8 cellular contexts compared by ENCODE assay signal in genomic region chr12:48996794-48997718, GRCh38. TPM values are rescaled to one million over a fixed set of nuclear protein-coding genes. Genes with fewer than 3 reads are reported as not detected.
DNase-seq lines count a peak whose midpoint lies in the region; ATAC-seq and TF ChIP-seq lines count a peak whose summit lies in the region.

No MANE protein-coding gene starts in this region.

- peaks cover 36% of the 10 kb centered on the region for H3K4me1 Mint-ChIP-seq in activated naive CD8-positive, alpha-beta T cell treated with anti-CD3 and anti-CD28 coated beads, Interleukin-2, amount 50 U/mL, for 24 hours

- TF ChIP-seq CTCF in Panc1 (IDR thresholded peaks at IDR 0.05) (peak; percentile 89), heart left ventricle (IDR thresholded peaks at IDR 0.05) (peak; percentile 62 to 88 (median 71)), osteoblast (IDR thresholded peaks at IDR 0.05; ENCODE audit: extremely low read depth, low read depth, low read length) (peak; percentile 77)

- H3K36me3 Mint-ChIP-seq in activated naive CD8-positive, alpha-beta T cell treated with anti-CD3 and anti-CD28 coated beads, Interleukin-2, amount 50 U/mL, for 24 hours (ENCODE audit: low read depth): peaks cover 12% of the 10 kb centered on the region

- POLR2A ChIA-PET in Panc1 (lab: Charles Lee): interaction anchor here (0.6 to 1.1 kb wide), 7 partner anchors 10 to 142 kb away, joined by 3 to 5 read pairs (median 3); no protein-coding TSS in a partner anchor

- peaks cover 5 to 19% (median 11%) of the 10 kb centered on the region in 11 experiments for H3K36me3 ChIP-seq in BLaER1 treated with 17β-estradiol and CSF1 and Interleukin-3, amounts not matched to agents 10 nM and 100 nM
- H3K36me3 ChIP-seq in Panc1 (ENCODE audit: control insufficient read depth, insufficient read depth, low read length) (no peaks in the 10 kb centered on the region), heart left ventricle (peaks cover 0 to 18% (median 11%) of the 10 kb centered on the region in 9 donors), osteoblast (ENCODE audit: insufficient read depth, low read length) (peaks cover 11% of the 10 kb centered on the region)

- H3K79me2 ChIP-seq in osteoblast (ENCODE audit: insufficient read depth, low read length): no peaks in the 10 kb centered on the region

- H3K27me3 ChIP-seq in BLaER1 treated with 17β-estradiol and CSF1 and Interleukin-3, amounts not matched to agents 10 nM and 100 nM: peaks cover 70 to 85% (median 78%) of the 10 kb centered on the region in 11 experiments
- H3K27me3 ChIP-seq in Panc1 (ENCODE audit: control insufficient read depth, insufficient read depth, low read length): no peaks in the 10 kb centered on the region
- H3K27me3 ChIP-seq in heart left ventricle: peaks cover 3 to 67% (median 9%) of the 10 kb centered on the region in 9 donors
- peaks cover 40% of the 10 kb centered on the region for H3K27me3 ChIP-seq in osteoblast (ENCODE audit: insufficient read depth, low read length)

- H3K27ac Mint-ChIP-seq in activated naive CD8-positive, alpha-beta T cell treated with anti-CD3 and anti-CD28 coated beads, Interleukin-2, amount 50 U/mL, for 24 hours: no peak overlapping the region

- CTCF ChIA-PET in Panc1 (lab: Charles Lee): interaction anchor here (0.5 to 1.5 kb wide), 12 partner anchors 9 to 140 kb away, joined by 3 to 8 read pairs (median 4); partner anchors contain the start of gene ARF3

- H4K20me1 ChIP-seq in BLaER1 treated with 17β-estradiol and CSF1 and Interleukin-3, amounts not matched to agents 10 nM and 100 nM: peaks cover 0 to 45% (median 13%) of the 10 kb centered on the region in 11 experiments; a peak in 13 of 22 replicates
- peaks cover 5% of the 10 kb centered on the region for H4K20me1 ChIP-seq in osteoblast (ENCODE audit: insufficient read depth, low read length)

- peak overlapping the region; percentile 50 to 71 (median 59) for H3K4me3 ChIP-seq in BLaER1 treated with 17β-estradiol and CSF1 and Interleukin-3, amounts not matched to agents 10 nM and 100 nM
- peak overlapping the region; percentile 14 to 30 for H3K4me3 ChIP-seq in Panc1 (ENCODE audit: low read depth in 2 of 2, low read length in 2 of 2)
- peak overlapping the region; percentile 1 to 66 (median 50) for H3K4me3 ChIP-seq in heart left ventricle
- H3K4me3 ChIP-seq in osteoblast (ENCODE audit: insufficient read depth, low read length): peak overlapping the region; percentile 65

- ATAC-seq in HG02885 (IDR thresholded peaks at IDR 0.05; ENCODE audit: poor library complexity, unreplicated experiment) (peak; percentile 37), Panc1 (peak; percentile 56), heart left ventricle (peak; percentile 43 to 69 (median 58)), GM19452 (IDR thresholded peaks at IDR 0.05; ENCODE audit: unreplicated experiment) (no peak)
- peak; percentile 27 for ATAC-seq in activated naive CD8-positive, alpha-beta T cell treated with anti-CD3 and anti-CD28 coated beads, Interleukin-2, amount 50 U/mL, for 24 hours

- no peaks in the 10 kb centered on the region for H3K9me3 Mint-ChIP-seq in activated naive CD8-positive, alpha-beta T cell treated with anti-CD3 and anti-CD28 coated beads, Interleukin-2, amount 50 U/mL, for 24 hours

- H3K4me1 ChIP-seq in BLaER1 treated with 17β-estradiol and CSF1 and Interleukin-3, amounts not matched to agents 10 nM and 100 nM: peaks cover 46 to 61% (median 55%) of the 10 kb centered on the region in 10 experiments
- H3K4me1 ChIP-seq in Panc1 (ENCODE audit: control insufficient read depth, insufficient read depth, low read length): peaks cover 12% of the 10 kb centered on the region
- peaks cover 4 to 56% (median 39%) of the 10 kb centered on the region in 12 donors for H3K4me1 ChIP-seq in heart left ventricle
- peaks cover 29% of the 10 kb centered on the region for H3K4me1 ChIP-seq in osteoblast (ENCODE audit: insufficient read depth, low read length)

- in situ Hi-C loops in Panc1 (cut with HindIII; ENCODE audit: low pct_unique_long_range_greater_than_20kb, low sequenced_read_pairs): no loop called here

- H3K9ac ChIP-seq in BLaER1 treated with 17β-estradiol and CSF1 and Interleukin-3, amounts not matched to agents 10 nM and 100 nM: peak overlapping the region; percentile 31 to 78 (median 67)

- H3K27ac ChIP-seq in BLaER1 treated with 17β-estradiol and CSF1 and Interleukin-3, amounts not matched to agents 10 nM and 100 nM: peak overlapping the region in 1 of 11 experiments; percentile 54; a peak in 3 of 22 replicates
- H3K27ac ChIP-seq in Panc1 (ENCODE audit: low read length): no peak overlapping the region
- H3K27ac ChIP-seq in heart left ventricle: peak overlapping the region in 1 of 12 donors; percentile 40
- no peak overlapping the region for H3K27ac ChIP-seq in osteoblast (ENCODE audit: low read depth, low read length)

- peak overlapping the region; percentile 92 to 100 (median 97) for H3K4me2 ChIP-seq in BLaER1 treated with 17β-estradiol and CSF1 and Interleukin-3, amounts not matched to agents 10 nM and 100 nM
- H3K4me2 ChIP-seq in osteoblast (ENCODE audit: insufficient read depth, low read length): peak overlapping the region; percentile 90

- no peak for TF ChIP-seq POLR2A in heart left ventricle (IDR thresholded peaks at IDR 0.05)

- H3K4me3 Mint-ChIP-seq in activated naive CD8-positive, alpha-beta T cell treated with anti-CD3 and anti-CD28 coated beads, Interleukin-2, amount 50 U/mL, for 24 hours: peak overlapping the region; percentile 42

- H3K27me3 Mint-ChIP-seq in activated naive CD8-positive, alpha-beta T cell treated with anti-CD3 and anti-CD28 coated beads, Interleukin-2, amount 50 U/mL, for 24 hours: peaks cover 62% of the 10 kb centered on the region

- no peak for DNase-seq in Panc1 (ENCODE audit: low read depth, low spot score)
- DNase-seq in activated naive CD8-positive, alpha-beta T cell treated with anti-CD3 and anti-CD28 coated beads, Interleukin-2, amount 50 U/mL, for 24 hours: peak; percentile 76
- peak; percentile 78 to 89 (median 85) for DNase-seq in heart left ventricle
- peak; percentile 99 for DNase-seq in osteoblast (ENCODE audit: insufficient read length, low spot score, missing footprints)
- DNase-seq in kidney glomerular epithelial cell (lab: John Stamatoyannopoulos, UW): no peak

- 6 to 10% (median 8%) methylated on average over 29 to 71 of the region's 71 CpGs for WGBS in heart left ventricle, 4 donors

- BruUV-seq in Panc1 (replicated peaks; lab: Mats Ljungman, UMichigan): no TSS peak

- no peaks in the 10 kb centered on the region for H3K9me3 ChIP-seq in BLaER1 treated with 17β-estradiol and CSF1 and Interleukin-3, amounts not matched to agents 10 nM and 100 nM (replicated peaks in 1 of 11)
- H3K9me3 ChIP-seq in Panc1 (ENCODE audit: control insufficient read depth, insufficient read depth, low read depth, low read length) (no peaks in the 10 kb centered on the region), heart left ventricle (no peaks in the 10 kb centered on the region), osteoblast (ENCODE audit: low read depth, low read length) (no peaks in the 10 kb centered on the region)

- intact Hi-C loops in Panc1 (cut with micrococcal nuclease; ENCODE audit: unreplicated experiment): no loop called here
- intact Hi-C loops in heart left ventricle (cut with DNase I): loop anchor here in 4 of 10 donors (2.0 to 5.0 kb wide), 3 partner anchors 20 to 145 kb away; partner anchors contain the start of gene DDX23 (in 3 of the 4)

- H2AFZ ChIP-seq in osteoblast (ENCODE audit: low read length): peak overlapping the region; percentile 51

RNA-seq across cellular contexts. Expression of gene DDN, which starts 2.1 kb away (rescaled TPM):
- total RNA-seq in Panc1 (2021; ENCODE audit: unreplicated experiment) (0.51 TPM), heart left ventricle (1 to 10 TPM in 4 of 9 donors, under 1 TPM in 5; 0.40 to 2.8 (median 0.95) TPM), osteoblast (under 0.01 and 0.29 TPM in 2 replicates)
- 0.30 TPM for polyA plus RNA-seq in Panc1 (2012; ENCODE audit: insufficient read length)
- under 1 TPM; 0.42 to 0.91 TPM for polyA plus RNA-seq in heart left ventricle

RNA-seq across cellular contexts. Expression of gene WNT1, which starts 18.9 kb away (rescaled TPM):
- total RNA-seq in Panc1 (2021; ENCODE audit: unreplicated experiment) (not detected), heart left ventricle (under 1 TPM in 1 of 9 donors, not detected in 8; 0.29 TPM), osteoblast (not detected in 2 replicates)
- polyA plus RNA-seq in Panc1 (2012; ENCODE audit: insufficient read length): not detected
- polyA plus RNA-seq in heart left ventricle: not detected

RNA-seq across cellular contexts. Expression of gene PRKAG1, which starts 21.5 kb away (rescaled TPM):
- total RNA-seq in Panc1 (2021; ENCODE audit: unreplicated experiment) (57.3 TPM), heart left ventricle (100 to 1,000 TPM in 2 of 9 donors, 10 to 100 TPM in 7; 72.0 to 107 (median 98.6) TPM), osteoblast (81.3 and 89.0 TPM in 2 replicates)
- polyA plus RNA-seq in Panc1 (2012; ENCODE audit: insufficient read length): 55.5 TPM
- polyA plus RNA-seq in heart left ventricle: 10 to 100 TPM; 91.5 to 93.5 TPM

RNA-seq across cellular contexts. Expression of gene WNT10B, which starts 25.5 kb away (rescaled TPM):
- total RNA-seq in Panc1 (2021; ENCODE audit: unreplicated experiment) (2.3 TPM), heart left ventricle (1 to 10 TPM in 1 of 9 donors, under 1 TPM in 7, not detected in 1; 0.12 to 1.3 (median 0.22) TPM), osteoblast (0.29 and 0.36 TPM in 2 replicates)
- polyA plus RNA-seq in Panc1 (2012; ENCODE audit: insufficient read length): 3.1 TPM
- under 1 TPM; 0.08 to 0.28 TPM for polyA plus RNA-seq in heart left ventricle

RNA-seq across cellular contexts. Expression of gene ARF3, which starts 39.8 kb away (rescaled TPM):
- total RNA-seq in Panc1 (2021; ENCODE audit: unreplicated experiment) (224 TPM), heart left ventricle (100 to 1,000 TPM in 1 of 9 donors, 10 to 100 TPM in 8; 35.8 to 130 (median 54.0) TPM), osteoblast (51.9 and 53.9 TPM in 2 replicates)
- 210 TPM for polyA plus RNA-seq in Panc1 (2012; ENCODE audit: insufficient read length)
- 10 to 100 TPM; 40.1 to 61.5 TPM for polyA plus RNA-seq in heart left ventricle

Comparison
In these comparisons a context has a peak if more than half of its experiments do, and no peak if none do; other contexts are left out.
1. DNase-seq: peak in activated naive CD8-positive, alpha-beta T cell treated with anti-CD3 and anti-CD28 coated beads, Interleukin-2, amount 50 U/mL, for 24 hours (single experiment), heart left ventricle (5 of 5) and osteoblast (single experiment); none in Panc1 (single experiment) and kidney glomerular epithelial cell (single experiment).
2. Peak in every context shown above with its lines, with median percentiles within 50 percentile points of each other: H3K4me3 ChIP-seq and CTCF ChIP-seq.